In genomic region chr7:1669486-1669951, GRCh38 we compare ENCODE assay signal across 11 cellular contexts. TPM values are rescaled to one million over a fixed set of nuclear protein-coding genes. Genes with fewer than 3 reads are reported as not detected.
DNase-seq lines count a peak whose midpoint lies in the region; ATAC-seq, FAIRE-seq and TF ChIP-seq lines count a peak whose summit lies in the region.
"Had no signal": no experiment of that assay in that cellular context is flagged by ENCODE, and none has a peak within 500 bp of the region (broad histone marks: within the 10 kb centered on the region; RNA-seq: fewer than 3 reads in every experiment).

No MANE protein-coding gene starts in this region.

- H3K79me2 ChIP-seq in HepG2 (ENCODE audit: insufficient read depth, low read length): no peaks in the 10 kb centered on the region

- H3K9me3 ChIP-seq in liver (ENCODE audit: control insufficient read depth in 4 of 4, low read length in 3 of 4) (no peaks in the 10 kb centered on the region), HepG2 (ENCODE audit: low read length) (no peaks in the 10 kb centered on the region), mesodermal cell (ENCODE audit: control insufficient read depth, low read length) (no peaks in the 10 kb centered on the region)

- DNase-seq in HepG2 (ENCODE audit: low spot score) (no peak), bronchial epithelial cell (ENCODE audit: low read depth) (no peak), mucosa of gallbladder (ENCODE audit: low spot score) (no peak), HK-2 (ENCODE audit: unreplicated experiment) (no peak), GM19239 (ENCODE audit: insufficient read length, low spot score) (no peak)
- DNase-seq: activated CD4-positive, alpha-beta T cell treated with anti-CD3 and anti-CD28 coated beads for 1 hour; DMS79 treated with DMSO at 0.1 percent for 48 hours; NCI-H446 had no signal

- 10% methylated on average over 27 of the region's 27 CpGs for WGBS in liver
- WGBS in HepG2 (ENCODE audit: low lambda C conversion rate): 81% methylated on average over 15 of the region's 27 CpGs
- 2 to 5% methylated on average over 9 to 16 of the region's 27 CpGs for WGBS in mesodermal cell (ENCODE audit: insufficient coverage in 2 of 2), 2 experiments

- H3K4me3 ChIP-seq in liver (ENCODE audit: low read depth in 1 of 3, low read length in 3 of 3): peak overlapping the region in 1 of 3 donors; percentile 71
- H3K4me3 ChIP-seq in HepG2 (replicated peaks in 1 of 3; ENCODE audit: insufficient read depth in 1 of 3, low read depth in 2 of 3, low read length in 3 of 3): no peak overlapping the region
- H3K4me3 ChIP-seq in bronchial epithelial cell (ENCODE audit: low read depth, low read length): peak overlapping the region; percentile 14
- peak overlapping the region; percentile 26 for H3K4me3 ChIP-seq in mesodermal cell (ENCODE audit: extremely low read depth, insufficient read depth, low read length, poor library complexity, severe bottlenecking)

- H3K4me1 ChIP-seq in liver (ENCODE audit: control insufficient read depth in 4 of 4, insufficient read depth in 4 of 4, low read length in 3 of 4) (peaks cover 26 to 63% (median 33%) of the 10 kb centered on the region in 4 donors), HepG2 (ENCODE audit: insufficient read depth, low read length) (peaks cover 22% of the 10 kb centered on the region; the same call in 1 of the 2 replicates), mesodermal cell (ENCODE audit: control insufficient read depth, insufficient read depth, low read length, poor library complexity, severe bottlenecking) (peaks cover 14% of the 10 kb centered on the region)

- FAIRE-seq in HepG2 (lab: Jason Lieb, UNC) (no peak), bronchial epithelial cell (lab: Jason Lieb, UNC) (no peak), GM19239 (lab: Jason Lieb, UNC) (no peak)

- TF ChIP-seq CTCF in liver (IDR thresholded peaks at IDR 0.05; ENCODE audit: low read depth, low read length, missing input control) (no peak), HepG2 (CRISPR knock-in tag; IDR thresholded peaks at IDR 0.05) (no peak), bronchial epithelial cell (IDR thresholded peaks at IDR 0.05; ENCODE audit: insufficient read depth, low read length, severe bottlenecking) (no peak)

- CTCF ChIA-PET in HepG2 (lab: Yijun Ruan, JAX; ENCODE audit: low intra/inter-chr PET ratio, low total read pairs): no interaction called here

- no peak overlapping the region for H2AFZ ChIP-seq in HepG2 (ENCODE audit: low read length)

- no peak for TF ChIP-seq EP300 in HepG2 (IDR thresholded peaks at IDR 0.05; ENCODE audit: low read depth in 2 of 2, low read length in 2 of 2)
- TF ChIP-seq EP300 in HepG2 (CRISPR knock-in tag; IDR thresholded peaks at IDR 0.05; ENCODE audit: borderline replicate concordance): no peak

- peak overlapping the region; percentile 82 to 85 for H3K27ac ChIP-seq in liver (ENCODE audit: low read depth in 1 of 2, low read length in 2 of 2)
- no peak overlapping the region for H3K27ac ChIP-seq in HepG2 (ENCODE audit: extremely low read length, insufficient read depth, low read length)
- peak overlapping the region; percentile 74 for H3K27ac ChIP-seq in mesodermal cell (ENCODE audit: low read depth, low read length, severe bottlenecking)

- TF ChIP-seq POLR2A in HepG2 (IDR thresholded peaks at IDR 0.05; ENCODE audit: insufficient read depth in 1 of 2, low read depth in 2 of 2, low read length in 2 of 2): no peak

- ATAC-seq in HepG2 (no peak), HG03342 (IDR thresholded peaks at IDR 0.05; ENCODE audit: unreplicated experiment) (no peak)

- in situ Hi-C loops in HepG2 (cut with HindIII; ENCODE audit: extremely low pct_ligation_motif_present, low pct_unique_long_range_greater_than_20kb): loop anchor here (5.0 kb wide), 2 partner anchors 43 to 88 kb away; no protein-coding TSS in a partner anchor

- no TSS peak for BruUV-seq in HepG2 (replicated peaks; lab: Mats Ljungman, UMichigan)

- TF ChIP-seq RAD21 in liver (IDR thresholded peaks at IDR 0.05): no peak
- TF ChIP-seq RAD21 in HepG2 (CRISPR knock-in tag; IDR thresholded peaks at IDR 0.05): no peak

- H3K27me3 ChIP-seq in liver (ENCODE audit: control insufficient read depth in 4 of 4, insufficient read depth in 4 of 4, low read length in 3 of 4) (no peaks in the 10 kb centered on the region), HepG2 (ENCODE audit: control insufficient read depth in 1 of 2, insufficient read depth in 2 of 2, low read length in 2 of 2) (peaks cover 5 to 44% of the 10 kb centered on the region in 2 experiments; a peak in 4 of 5 replicates), bronchial epithelial cell (ENCODE audit: control insufficient read depth, insufficient read depth, low read length) (peaks cover 19% of the 10 kb centered on the region)

- no peak overlapping the region for H3K4me2 ChIP-seq in HepG2 (ENCODE audit: low read depth, low read length)

- no peaks in the 10 kb centered on the region for H4K20me1 ChIP-seq in HepG2 (ENCODE audit: insufficient read depth, low read length)

- POLR2A ChIA-PET in HepG2 (lab: Yijun Ruan, JAX): no interaction called here

- H3K9ac ChIP-seq in liver (ENCODE audit: low read depth in 1 of 2, low read length in 2 of 2) (no peak overlapping the region), HepG2 (ENCODE audit: insufficient read depth, low read depth, low read length) (no peak overlapping the region)

- intact Hi-C loops in HepG2 (cut with micrococcal nuclease; ENCODE audit: unreplicated experiment): no loop called here

- H3K36me3 ChIP-seq in liver (ENCODE audit: control insufficient read depth in 4 of 4, insufficient read depth in 3 of 4, low read depth in 1 of 4, low read length in 3 of 4) (no peaks in the 10 kb centered on the region), HepG2 (replicated peaks in 1 of 2; ENCODE audit: control insufficient read depth in 1 of 2, insufficient read depth in 2 of 2, low read length in 2 of 2) (no peaks in the 10 kb centered on the region), bronchial epithelial cell (ENCODE audit: control insufficient read depth, insufficient read depth, low read length) (no peaks in the 10 kb centered on the region), mesodermal cell (ENCODE audit: control insufficient read depth, insufficient read depth, low read length) (no peaks in the 10 kb centered on the region)

TF ChIP-seq in liver, 16 proteins besides CTCF, POLR2A, EP300 and RAD21 (continues in another document):
- TF ChIP-seq GABPA (IDR thresholded peaks at IDR 0.05 in 1 of 2, conservative IDR thresholded peaks at IDR 0.05 in 1 of 2): no peak
- TF ChIP-seq ATF3 (IDR thresholded peaks at IDR 0.05): no peak

TF ChIP-seq in HepG2, 621 proteins besides CTCF, POLR2A, EP300 and RAD21 (continues in another document):
- TF ChIP-seq ZSCAN29 (CRISPR knock-in tag; conservative IDR thresholded peaks at IDR 0.05) (no peak), ZSCAN21 (CRISPR knock-in tag; IDR thresholded peaks at IDR 0.05; ENCODE audit: borderline replicate concordance) (no peak)

RNA-seq across cellular contexts. Expression of gene ELFN1, which starts 0.6 kb away (rescaled TPM):
- 1 to 10 TPM; 3.3 to 3.4 TPM for total RNA-seq in liver
- 1 to 10 TPM in 1 of 2 donors, under 1 TPM in 1; 0.43 to 3.5 TPM for polyA plus RNA-seq in liver
- total RNA-seq in HepG2 (2016; rRNA removed; fragmentation: Illumina TruSeq; extraction: Trizol): 0.13 and 0.18 TPM in 2 replicates
- total RNA-seq in HepG2 (2016; cell fraction: cytosol; rRNA removed; fragmentation: Illumina TruSeq; extraction: Trizol; ENCODE audit: low read depth): 0.10 TPM in 1 of 2 replicates, not detected in the other
- total RNA-seq in HepG2 (2016; cell fraction: insoluble cytoplasmic fraction; rRNA removed; fragmentation: Illumina TruSeq; extraction: Trizol): 0.21 and 0.28 TPM in 2 replicates
- 0.10 and 0.12 TPM in 2 replicates for total RNA-seq in HepG2 (2016; cell fraction: membrane; rRNA removed; fragmentation: Illumina TruSeq; extraction: Trizol)
- total RNA-seq in HepG2 (2016; cell fraction: nucleus; rRNA removed; fragmentation: Illumina TruSeq; extraction: Trizol): 0.13 and 0.19 TPM in 2 replicates
- 0.13 and 1.5 TPM in 2 replicates for polyA plus RNA-seq in HepG2 (2011; rRNA removed)
- 0.32 and 1.0 TPM in 2 replicates for polyA plus RNA-seq in HepG2 (2011; cell fraction: cytosol; rRNA removed)
- polyA plus RNA-seq in HepG2 (2011; cell fraction: nucleus; rRNA removed): 0.48 and 1.6 TPM in 2 replicates
- 0.28 and 1.0 TPM in 2 replicates for polyA plus RNA-seq in HepG2 (2012)
- polyA plus RNA-seq in HepG2 (2016; cell fraction: cytosol; fragmentation: Illumina TruSeq; extraction: Trizol; ENCODE audit: low read depth): 0.03 and 0.05 TPM in 2 replicates
- 0.22 and 0.29 TPM in 2 replicates for polyA plus RNA-seq in HepG2 (2016; cell fraction: insoluble cytoplasmic fraction; fragmentation: Illumina TruSeq; extraction: Trizol; ENCODE audit: low read depth)
- 0.09 and 0.12 TPM in 2 replicates for polyA plus RNA-seq in HepG2 (2016; cell fraction: membrane; fragmentation: Illumina TruSeq; extraction: Trizol; ENCODE audit: low read depth)
- polyA plus RNA-seq in HepG2 (2016; cell fraction: nucleus; fragmentation: Illumina TruSeq; extraction: Trizol; ENCODE audit: insufficient read depth, low read depth): 0.27 and 0.31 TPM in 2 replicates
- 0.21 and 0.50 TPM in 2 replicates for polyA minus RNA-seq in HepG2 (2011; rRNA and poly(A)+ RNA removed; ENCODE audit: low replicate concordance)
- polyA minus RNA-seq in HepG2 (2011; cell fraction: cytosol; rRNA and poly(A)+ RNA removed): 0.18 and 1.1 TPM in 2 replicates
- 0.13 and 0.50 TPM in 2 replicates for polyA minus RNA-seq in HepG2 (2011; cell fraction: nucleus; rRNA and poly(A)+ RNA removed)
- total RNA-seq in bronchial epithelial cell: under 0.01 TPM in 1 of 2 replicates, not detected in the other
- 21.3 TPM for polyA plus RNA-seq in mesodermal cell (2013, experiment 1 of 2)
- polyA plus RNA-seq in mesodermal cell (2013, experiment 2 of 2): 16.8 TPM
- 1.4 TPM for total RNA-seq in mucosa of gallbladder

Comparison
In these comparisons a context has a peak if more than half of its experiments do, and no peak if none do; other contexts are left out.
1. H3K4me3 ChIP-seq: peak in bronchial epithelial cell (single experiment) and mesodermal cell (single experiment); none in HepG2 (0 of 3).